ENCODE assay signal across 10 cellular contexts in genomic region chr13:58655086-58655485, GRCh38.
"Had no signal": no experiment of that assay in that cellular context is flagged by ENCODE, and none has a peak within 500 bp of the region (broad histone marks: within the 10 kb centered on the region; RNA-seq: fewer than 3 reads in every experiment).

No MANE protein-coding gene starts in this region.

- H3K4me2 ChIP-seq: smooth muscle cell had no signal

- H3K4me3 Mint-ChIP-seq: naive thymus-derived CD4-positive, alpha-beta T cell; stimulated activated effector memory CD8-positive, alpha-beta T cell treated with anti-CD3 and anti-CD28 coated beads, Interleukin-12 subunit alpha, Interleukin-12 subunit beta, amount 100 ng/mL, for 72 hours had no signal

- H3K4me3 ChIP-seq: heart left ventricle, smooth muscle cell, tibial nerve, vagina had no signal

- ATAC-seq: heart left ventricle; left colon; naive thymus-derived CD4-positive, alpha-beta T cell; stimulated activated effector memory CD8-positive, alpha-beta T cell treated with anti-CD3 and anti-CD28 coated beads, Interleukin-12 subunit alpha, Interleukin-12 subunit beta, amount 100 ng/mL, for 72 hours had no signal

- H3K27me3 Mint-ChIP-seq: naive thymus-derived CD4-positive, alpha-beta T cell had no signal

- DNase-seq: activated CD4-positive, alpha-beta T cell treated with anti-CD3 and anti-CD28 coated beads, Interleukin-2, amount 50 U/mL, for 4 hours; activated CD4-positive, CD25-positive, alpha-beta regulatory T cell treated with anti-CD3 and anti-CD28 coated beads, Interleukin-2, amount 50 U/mL, for 72 hours; activated naive CD4-positive, alpha-beta T cell; heart left ventricle; left colon; naive thymus-derived CD4-positive, alpha-beta T cell had no signal

- H3K4me1 ChIP-seq: vagina had no signal

- H3K9me3 ChIP-seq: heart left ventricle, tibial nerve, vagina had no signal

- H3K4me1 Mint-ChIP-seq: stimulated activated effector memory CD8-positive, alpha-beta T cell treated with anti-CD3 and anti-CD28 coated beads, Interleukin-12 subunit alpha, Interleukin-12 subunit beta, amount 100 ng/mL, for 72 hours had no signal

- H3K36me3 ChIP-seq: heart left ventricle, tibial nerve, vagina had no signal

- H3K36me3 Mint-ChIP-seq: naive thymus-derived CD4-positive, alpha-beta T cell; stimulated activated effector memory CD8-positive, alpha-beta T cell treated with anti-CD3 and anti-CD28 coated beads, Interleukin-12 subunit alpha, Interleukin-12 subunit beta, amount 100 ng/mL, for 72 hours had no signal

- H3K27ac ChIP-seq: heart left ventricle, tibial nerve, vagina had no signal

- H3K27ac Mint-ChIP-seq: naive thymus-derived CD4-positive, alpha-beta T cell; stimulated activated effector memory CD8-positive, alpha-beta T cell treated with anti-CD3 and anti-CD28 coated beads, Interleukin-12 subunit alpha, Interleukin-12 subunit beta, amount 100 ng/mL, for 72 hours had no signal

- H3K27me3 ChIP-seq: heart left ventricle, tibial nerve, vagina had no signal
